ENCODE assay signal across 9 cellular contexts in the genomic region with DNA sequence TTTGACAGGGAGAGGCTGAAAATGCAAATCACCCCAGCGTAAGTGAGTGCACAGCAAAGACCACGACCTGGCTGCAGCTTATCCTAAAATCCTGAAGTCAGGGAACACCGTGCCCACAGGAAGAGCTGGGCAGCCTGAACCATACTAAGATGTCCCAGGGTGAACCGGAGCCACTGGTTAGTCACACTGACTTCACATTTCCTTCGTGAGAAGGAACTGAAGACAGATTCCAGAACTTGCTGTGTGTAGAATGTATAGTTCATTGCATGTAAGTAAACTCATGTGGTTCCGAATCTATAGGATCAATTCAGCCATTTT.
A peak's percentile ranks its signal among the peaks of the same experiment; 100 is the strongest.
DNase-seq lines count a peak whose midpoint lies in the region; ATAC-seq and TF ChIP-seq lines count a peak whose summit lies in the region.
"Had no signal": no experiment of that assay in that cellular context is flagged by ENCODE, and none has a peak within 500 bp of the region (broad histone marks: within the 10 kb centered on the region; RNA-seq: fewer than 3 reads in every experiment).

No MANE protein-coding gene starts in this region.

- WGBS in gastroesophageal sphincter (ENCODE audit: low coverage in 1 of 2), 2 donors = 35 to 77% methylated on average over 3 to 4 of the region's 6 CpGs
- WGBS in transverse colon (ENCODE audit: low coverage in 1 of 2), 2 donors = 67 to 100% methylated on average over 1 to 6 of the region's 6 CpGs

- peak overlapping the region; percentile 59 for H3K4me3 Mint-ChIP-seq in activated CD8-positive, alpha-beta memory T cell treated with anti-CD3 and anti-CD28 coated beads, Interleukin-2, amount 10 ng/mL, durations not matched to agents 7 days and 5 days
- H3K4me3 Mint-ChIP-seq in activated B cell treated with CpG ODN at 0.5 μM for 24 hours = peak overlapping the region; percentile 82

- H3K9me3 Mint-ChIP-seq in activated CD8-positive, alpha-beta memory T cell treated with anti-CD3 and anti-CD28 coated beads, Interleukin-2, amount 10 ng/mL, durations not matched to agents 7 days and 5 days (ENCODE audit: low read depth) = no peaks in the 10 kb centered on the region
- peaks cover 3% of the 10 kb centered on the region for H3K9me3 Mint-ChIP-seq in activated B cell treated with CpG ODN at 0.5 μM for 24 hours

- H3K36me3 Mint-ChIP-seq in activated CD8-positive, alpha-beta memory T cell treated with anti-CD3 and anti-CD28 coated beads, Interleukin-2, amount 10 ng/mL, durations not matched to agents 7 days and 5 days = peaks cover 1% of the 10 kb centered on the region
- H3K36me3 Mint-ChIP-seq in activated B cell treated with CpG ODN at 0.5 μM for 24 hours (ENCODE audit: low read depth) = no peaks in the 10 kb centered on the region

- in situ Hi-C loops in transverse colon (cut with MboI; ENCODE audit: low pct_ligation_motif_present in 1 of 4, low pct_unique_long_range_greater_than_20kb in 1 of 4, low sequenced_read_pairs in 3 of 4) = no loop called here

- peak overlapping the region; percentile 82 for H3K27ac Mint-ChIP-seq in activated CD8-positive, alpha-beta memory T cell treated with anti-CD3 and anti-CD28 coated beads, Interleukin-2, amount 10 ng/mL, durations not matched to agents 7 days and 5 days
- no peak overlapping the region for H3K27ac Mint-ChIP-seq in activated B cell treated with CpG ODN at 0.5 μM for 24 hours

- H3K36me3 ChIP-seq in gastroesophageal sphincter (no peaks in the 10 kb centered on the region), transverse colon (no peaks in the 10 kb centered on the region)

- H3K27me3 ChIP-seq in gastroesophageal sphincter = no peaks in the 10 kb centered on the region
- no peaks in the 10 kb centered on the region for H3K27me3 ChIP-seq in transverse colon

- no peak for DNase-seq in activated CD8-positive, alpha-beta memory T cell treated with anti-CD3 and anti-CD28 coated beads, Interleukin-2, amount 10 ng/mL, durations not matched to agents 7 days and 5 days
- no peak for DNase-seq in activated CD8-positive, alpha-beta memory T cell treated with anti-CD3 and anti-CD28 coated beads, Interleukin-2, amount 50 U/mL, for 4 hours
- DNase-seq in activated B cell treated with CpG ODN at 0.5 μM for 24 hours (no peak), transverse colon (no peak), HUDEP-2 (lab: John Stamatoyannopoulos, UW; ENCODE audit: unreplicated experiment in 76 of 76) (no peak), RPMI8226 (no peak)
- DNase-seq in stimulated activated CD4-positive, alpha-beta T cell treated with anti-CD3 and anti-CD28 coated beads, Interleukin-2, amount 100 ng/mL, for 48 hours = no peak
- DNase-seq: NCI-H2227 treated with DMSO at 0.1 percent for 48 hours had no signal

- intact Hi-C loops in activated B cell treated with CpG ODN at 0.5 μM for 24 hours (cut with micrococcal nuclease) = loop anchor here (2.0 kb wide), 2 partner anchors 45 to 457 kb away; a partner anchor contains a TSS
- intact Hi-C loops in transverse colon (cut with DNase I; ENCODE audit: low total_unique reads) = no loop called here

- no peak for TF ChIP-seq CTCF in activated B cell treated with CpG ODN at 0.5 μM for 24 hours (IDR thresholded peaks at IDR 0.05)
- TF ChIP-seq CTCF in gastroesophageal sphincter (IDR thresholded peaks at IDR 0.05) = no peak
- no peak for TF ChIP-seq CTCF in transverse colon (IDR thresholded peaks at IDR 0.05)

- peaks cover 23% of the 10 kb centered on the region for H3K4me1 Mint-ChIP-seq in activated CD8-positive, alpha-beta memory T cell treated with anti-CD3 and anti-CD28 coated beads, Interleukin-2, amount 10 ng/mL, durations not matched to agents 7 days and 5 days
- H3K4me1 Mint-ChIP-seq in activated B cell treated with CpG ODN at 0.5 μM for 24 hours = peaks cover 11% of the 10 kb centered on the region

- peak overlapping the region in 3 of 4 donors; percentile 72 to 77 (median 76) for H3K27ac ChIP-seq in gastroesophageal sphincter
- peak overlapping the region; percentile 69 to 79 (median 74) for H3K27ac ChIP-seq in transverse colon

- peaks cover 0 to 22% (median 6%) of the 10 kb centered on the region in 3 donors for H3K4me1 ChIP-seq in gastroesophageal sphincter
- peaks cover 0 to 14% (median 7%) of the 10 kb centered on the region in 4 donors for H3K4me1 ChIP-seq in transverse colon

- ATAC-seq in activated CD8-positive, alpha-beta memory T cell treated with anti-CD3 and anti-CD28 coated beads, Interleukin-2, amount 10 ng/mL, durations not matched to agents 7 days and 5 days = no peak
- ATAC-seq in activated B cell treated with CpG ODN at 0.5 μM for 24 hours (ENCODE audit: low read depth) (no peak), gastroesophageal sphincter (peak; percentile 34)

- H3K4me3 ChIP-seq in gastroesophageal sphincter (no peak overlapping the region), transverse colon (no peak overlapping the region)

- H3K9me3 ChIP-seq in gastroesophageal sphincter = no peaks in the 10 kb centered on the region
- H3K9me3 ChIP-seq in transverse colon = no peaks in the 10 kb centered on the region

- no peak for TF ChIP-seq POLR2A in gastroesophageal sphincter (IDR thresholded peaks at IDR 0.05)
- TF ChIP-seq POLR2A in transverse colon (IDR thresholded peaks at IDR 0.05) = no peak

- no peaks in the 10 kb centered on the region for H3K27me3 Mint-ChIP-seq in activated CD8-positive, alpha-beta memory T cell treated with anti-CD3 and anti-CD28 coated beads, Interleukin-2, amount 10 ng/mL, durations not matched to agents 7 days and 5 days
- no peaks in the 10 kb centered on the region for H3K27me3 Mint-ChIP-seq in activated B cell treated with CpG ODN at 0.5 μM for 24 hours

- TF ChIP-seq EP300 in gastroesophageal sphincter (IDR thresholded peaks at IDR 0.05) = no peak
- TF ChIP-seq EP300 in transverse colon (IDR thresholded peaks at IDR 0.05; ENCODE audit: low read depth) = no peak

- POLR2A ChIA-PET in activated B cell treated with CpG ODN at 0.5 μM for 24 hours (lab: Charles Lee) = interaction anchor here (0.5 to 1.5 kb wide), 4 partner anchors 44 to 119 kb away, joined by 4 to 5 read pairs (median 5); a partner anchor contains a TSS

- CTCF ChIA-PET in activated CD8-positive, alpha-beta memory T cell treated with anti-CD3 and anti-CD28 coated beads, Interleukin-2, amount 10 ng/mL, durations not matched to agents 7 days and 5 days (lab: Charles Lee) = interaction anchor here (0.8 to 1.2 kb wide), 2 partner anchors 130 to 314 kb away, joined by 3 read pairs; no protein-coding TSS in a partner anchor
- CTCF ChIA-PET in activated B cell treated with CpG ODN at 0.5 μM for 24 hours (lab: Charles Lee) = interaction anchor here (1.3 kb wide), 1 partner anchor 56 kb away, joined by 5 read pairs; no protein-coding TSS in a partner anchor
